ENCODE assay signal across 17 cellular contexts in the genomic region with DNA sequence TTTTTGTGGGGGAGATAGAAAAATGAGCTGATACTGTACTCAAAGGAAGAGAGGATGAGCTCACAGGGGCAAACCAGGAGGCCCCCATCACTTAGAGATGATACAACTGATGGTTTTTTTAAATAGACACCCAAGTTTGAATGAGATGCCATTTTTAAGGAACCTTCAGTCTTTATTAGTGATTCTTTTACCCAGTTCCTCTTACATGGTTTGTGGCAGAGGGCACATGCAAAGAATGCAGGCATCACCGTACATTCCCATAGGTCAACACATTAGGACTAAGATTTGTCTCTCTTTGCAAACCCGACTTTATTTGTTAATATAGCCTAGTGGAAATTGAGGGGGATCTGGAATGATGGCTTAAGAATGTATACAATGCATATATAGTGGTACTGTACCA.
DNase-seq lines count a peak whose midpoint lies in the region; TF ChIP-seq lines count a peak whose summit lies in the region.
"Had no signal": no experiment of that assay in that cellular context is flagged by ENCODE, and none has a peak within 500 bp of the region (broad histone marks: within the 10 kb centered on the region; RNA-seq: fewer than 3 reads in every experiment).

No MANE protein-coding gene starts in this region.

- no peaks in the 10 kb centered on the region for H3K27me3 ChIP-seq in Karpas-422 (ENCODE audit: low read length)
- H3K27me3 ChIP-seq: BLaER1 had no signal

- H3K9me2 ChIP-seq in Karpas-422 (replicated peaks; ENCODE audit: insufficient read depth, low read length), result no peaks in the 10 kb centered on the region

- no peak overlapping the region for H3K4me3 ChIP-seq in Karpas-422 (ENCODE audit: low read length)
- H3K4me3 ChIP-seq: BLaER1, GM23338 had no signal

- H3K79me2 ChIP-seq in Karpas-422 (ENCODE audit: low read length), result no peaks in the 10 kb centered on the region

- H3K4me2 ChIP-seq in Karpas-422 (ENCODE audit: low read depth, low read length, poor library complexity, severe bottlenecking), result peak overlapping the region; percentile 35
- H3K4me2 ChIP-seq: BLaER1, GM23338 had no signal

- no peak for TF ChIP-seq CTCF in VCaP (conservative IDR thresholded peaks at IDR 0.05)

- H3K9ac ChIP-seq in Karpas-422 (ENCODE audit: low read length), result no peak overlapping the region
- H3K9ac ChIP-seq: BLaER1 had no signal

- peak overlapping the region; percentile 85 for H2AFZ ChIP-seq in Karpas-422 (ENCODE audit: low read length)
- H2AFZ ChIP-seq: GM23338 had no signal

- H3K9me3 ChIP-seq in Karpas-422 (ENCODE audit: low read length), result no peaks in the 10 kb centered on the region
- H3K9me3 ChIP-seq: Caco-2 had no signal

- no peaks in the 10 kb centered on the region for H3K36me3 ChIP-seq in Karpas-422 (ENCODE audit: insufficient read depth, low read length)
- H3K36me3 ChIP-seq: BLaER1 had no signal

- no peaks in the 10 kb centered on the region for H4K20me1 ChIP-seq in Karpas-422 (ENCODE audit: insufficient read depth, low read depth, low read length)
- H4K20me1 ChIP-seq: BLaER1 had no signal

- peak; percentile 79 for DNase-seq in NCI-H510A treated with DMSO at 0.1 percent for 48 hours (lab: John Stamatoyannopoulos, UW)
- DNase-seq in NCI-H510A (lab: John Stamatoyannopoulos, UW), result no peak
- DNase-seq in Karpas-422, result peak; percentile 76
- DNase-seq in NCI-H69 (lab: John Stamatoyannopoulos, UW), result peak; percentile 44
- DNase-seq in GM03348 (ENCODE audit: low spot score), result no peak
- no peak for DNase-seq in hippocampal formation (lab: John Stamatoyannopoulos, UW)
- no peak for DNase-seq in NCI-H446 treated with DMSO at 0.1 percent for 48 hours (lab: John Stamatoyannopoulos, UW)
- DNase-seq: Caco-2; CD4-positive, CD25-positive, alpha-beta regulatory T cell; CD8-positive, alpha-beta T cell; DMS79 treated with DMSO at 0.1 percent for 48 hours; GF-D8; H9 had no signal

- peaks cover 42% of the 10 kb centered on the region for H3K4me1 ChIP-seq in Karpas-422 (ENCODE audit: low read length)
- H3K4me1 ChIP-seq: BLaER1, Caco-2 had no signal

- H3K27ac ChIP-seq in Karpas-422 (ENCODE audit: low read length) (no peak overlapping the region), VCaP (peak overlapping the region; percentile 69)
- H3K27ac ChIP-seq: BLaER1, C4-2B had no signal

Comparison
In these comparisons a context has a peak if more than half of its experiments do, and no peak if none do; other contexts are left out.
1. DNase-seq: peak in NCI-H510A treated with DMSO at 0.1 percent for 48 hours (single experiment), Karpas-422 (single experiment) and NCI-H69 (single experiment); none in NCI-H510A (single experiment), GM03348 (single experiment), hippocampal formation (0 of 2) and NCI-H446 treated with DMSO at 0.1 percent for 48 hours (single experiment).